ENCODE assay signal across 16 cellular contexts in the genomic region with DNA sequence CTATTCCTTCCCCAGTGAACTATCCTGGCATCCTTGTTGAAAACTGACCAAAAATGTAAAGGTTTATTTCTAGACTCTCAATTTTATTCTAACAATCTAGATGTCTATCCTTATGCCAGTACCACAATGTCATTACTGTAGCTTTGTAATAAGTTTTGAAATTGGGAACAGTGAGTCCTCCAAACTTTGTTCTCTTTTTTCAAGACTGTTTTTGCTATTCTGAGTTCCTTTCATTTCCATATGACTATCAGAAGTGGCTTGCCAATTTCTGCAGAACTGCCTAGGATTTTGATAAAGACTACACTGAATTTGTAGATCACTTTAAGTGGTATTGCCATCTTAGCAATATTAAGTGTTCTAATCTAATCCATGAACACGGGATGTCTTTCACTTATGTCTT. TPM values are rescaled to one million over a fixed set of nuclear protein-coding genes. Genes with fewer than 3 reads are reported as not detected.
DNase-seq lines count a peak whose midpoint lies in the region; ATAC-seq and TF ChIP-seq lines count a peak whose summit lies in the region.
"Had no signal": no experiment of that assay in that cellular context is flagged by ENCODE, and none has a peak within 500 bp of the region (broad histone marks: within the 10 kb centered on the region; RNA-seq: fewer than 3 reads in every experiment).

No MANE protein-coding gene starts in this region.

- TF ChIP-seq CTCF in natural killer cell (IDR thresholded peaks at IDR 0.05) (no peak), activated B cell treated with CpG ODN at 0.5 μM for 24 hours (IDR thresholded peaks at IDR 0.05) (no peak), osteoblast (IDR thresholded peaks at IDR 0.05; ENCODE audit: extremely low read depth, low read depth, low read length) (no peak), endodermal cell (conservative IDR thresholded peaks at IDR 0.05) (no peak)

- H3K4me3 ChIP-seq in osteoblast (ENCODE audit: insufficient read depth, low read length) (no peak overlapping the region), endodermal cell (ENCODE audit: low read length) (no peak overlapping the region)
- H3K4me3 ChIP-seq: Peyer's patch had no signal

- no peak overlapping the region for H2AFZ ChIP-seq in osteoblast (ENCODE audit: low read length)

- H3K9me3 ChIP-seq in osteoblast (ENCODE audit: low read depth, low read length): no peaks in the 10 kb centered on the region
- no peaks in the 10 kb centered on the region for H3K9me3 ChIP-seq in endodermal cell (ENCODE audit: control insufficient read depth, low read length)
- H3K9me3 ChIP-seq: Peyer's patch had no signal

- H3K4me1 ChIP-seq in osteoblast (ENCODE audit: insufficient read depth, low read length) (peaks cover 45% of the 10 kb centered on the region), endodermal cell (ENCODE audit: control insufficient read depth, insufficient read depth, low read length) (peaks cover 6% of the 10 kb centered on the region)

- no peak overlapping the region for H3K9ac ChIP-seq in endodermal cell (ENCODE audit: extremely low read depth, low read length, poor library complexity, severe bottlenecking)

- H3K27ac Mint-ChIP-seq in natural killer cell (peak overlapping the region; percentile 3 to 30), activated B cell treated with CpG ODN at 0.5 μM for 24 hours (peak overlapping the region; percentile 44), endodermal cell (no peak overlapping the region)
- H3K27ac Mint-ChIP-seq in natural killer cell treated with Interleukin-12 subunit alpha and Interleukin-12 subunit beta and Interleukin-15 and Interleukin-18, amount 100 ng/mL, for 72 hours: peak overlapping the region in 1 of 2 donors; percentile 53

- H3K36me3 ChIP-seq in osteoblast (ENCODE audit: insufficient read depth, low read length) (peaks cover 14% of the 10 kb centered on the region), endodermal cell (ENCODE audit: control insufficient read depth, insufficient read depth, low read length) (peaks cover 33% of the 10 kb centered on the region)

- peaks cover 14% of the 10 kb centered on the region for H3K36me3 Mint-ChIP-seq in natural killer cell
- H3K36me3 Mint-ChIP-seq in natural killer cell treated with Interleukin-12 subunit alpha and Interleukin-12 subunit beta and Interleukin-15 and Interleukin-18, amount 100 ng/mL, for 72 hours: peaks cover 10% of the 10 kb centered on the region
- peaks cover 29% of the 10 kb centered on the region for H3K36me3 Mint-ChIP-seq in activated B cell treated with CpG ODN at 0.5 μM for 24 hours (ENCODE audit: low read depth)
- peaks cover 15% of the 10 kb centered on the region for H3K36me3 Mint-ChIP-seq in endodermal cell (ENCODE audit: low read depth)

- H3K27me3 Mint-ChIP-seq in natural killer cell (ENCODE audit: low read depth in 2 of 2): no peaks in the 10 kb centered on the region
- H3K27me3 Mint-ChIP-seq in natural killer cell treated with Interleukin-12 subunit alpha and Interleukin-12 subunit beta and Interleukin-15 and Interleukin-18, amount 100 ng/mL, for 72 hours: no peaks in the 10 kb centered on the region
- no peaks in the 10 kb centered on the region for H3K27me3 Mint-ChIP-seq in activated B cell treated with CpG ODN at 0.5 μM for 24 hours
- no peaks in the 10 kb centered on the region for H3K27me3 Mint-ChIP-seq in endodermal cell (ENCODE audit: insufficient read depth)

- CTCF ChIA-PET in activated B cell treated with CpG ODN at 0.5 μM for 24 hours (lab: Charles Lee): interaction anchor here (2.0 kb wide), 1 partner anchor 35 kb away, joined by 9 read pairs; no protein-coding TSS in a partner anchor

- peaks cover 88% of the 10 kb centered on the region for H3K79me2 ChIP-seq in osteoblast (ENCODE audit: insufficient read depth, low read length)

- ATAC-seq in natural killer cell: no peak
- ATAC-seq in natural killer cell treated with Interleukin-12 subunit alpha and Interleukin-12 subunit beta and Interleukin-15 and Interleukin-18, amount 100 ng/mL, for 72 hours: no peak
- no peak for ATAC-seq in activated B cell treated with CpG ODN at 0.5 μM for 24 hours (ENCODE audit: low read depth)
- ATAC-seq: Right ventricle myocardium inferior had no signal

- H3K27ac ChIP-seq in osteoblast (ENCODE audit: low read depth, low read length) (no peak overlapping the region), endodermal cell (ENCODE audit: low read depth, low read length) (no peak overlapping the region)
- H3K27ac ChIP-seq: Peyer's patch had no signal

- intact Hi-C loops in natural killer cell (cut with micrococcal nuclease): no loop called here
- intact Hi-C loops in activated B cell treated with CpG ODN at 0.5 μM for 24 hours (cut with micrococcal nuclease): loop anchor here (1.0 to 5.0 kb wide), 2 partner anchors 9 to 33 kb away; partner anchors contain the start of gene STARD7

- no peaks in the 10 kb centered on the region for H3K27me3 ChIP-seq in osteoblast (ENCODE audit: insufficient read depth, low read length)
- no peaks in the 10 kb centered on the region for H3K27me3 ChIP-seq in endodermal cell (ENCODE audit: control insufficient read depth, insufficient read depth, low read length, poor library complexity, severe bottlenecking)
- H3K27me3 ChIP-seq: Peyer's patch had no signal

- POLR2A ChIA-PET in activated B cell treated with CpG ODN at 0.5 μM for 24 hours (lab: Charles Lee): interaction anchor here (1.0 to 2.0 kb wide), 2 partner anchors 10 to 35 kb away, joined by 4 to 11 read pairs; partner anchors contain the start of gene STARD7

- peaks cover 44 to 67% of the 10 kb centered on the region in 2 donors for H3K4me1 Mint-ChIP-seq in natural killer cell
- H3K4me1 Mint-ChIP-seq in natural killer cell treated with Interleukin-12 subunit alpha and Interleukin-12 subunit beta and Interleukin-15 and Interleukin-18, amount 100 ng/mL, for 72 hours (ENCODE audit: low read depth in 2 of 2): peaks cover 42 to 53% of the 10 kb centered on the region in 2 donors
- H3K4me1 Mint-ChIP-seq in activated B cell treated with CpG ODN at 0.5 μM for 24 hours: peaks cover 62% of the 10 kb centered on the region
- H3K4me1 Mint-ChIP-seq in endodermal cell: peaks cover 17% of the 10 kb centered on the region

- no peak overlapping the region for H3K4me2 ChIP-seq in osteoblast (ENCODE audit: insufficient read depth, low read length)

- H4K20me1 ChIP-seq in osteoblast (ENCODE audit: insufficient read depth, low read length): peaks cover 34% of the 10 kb centered on the region

- DNase-seq in NOMO-1 treated with DMSO at 0.1 percent for 48 hours (lab: John Stamatoyannopoulos, UW; ENCODE audit: unreplicated experiment) (peak; percentile 27), NOMO-1 treated with dmso at 0.1 percent for 144 hours (lab: John Stamatoyannopoulos, UW; ENCODE audit: unreplicated experiment) (no peak), natural killer cell (no peak), activated B cell treated with CpG ODN at 0.5 μM for 24 hours (no peak), OCI-M2 (lab: John Stamatoyannopoulos, UW; ENCODE audit: unreplicated experiment) (no peak), osteoblast (ENCODE audit: insufficient read length, low spot score, missing footprints) (no peak), endodermal cell (no peak)
- no peak for DNase-seq in natural killer cell treated with Interleukin-12 subunit alpha and Interleukin-12 subunit beta and Interleukin-15 and Interleukin-18, amount 100 ng/mL, for 72 hours (ENCODE audit: low spot score)
- DNase-seq: 8988T, KBM-7, NCI-H1048, NCI-H1436 treated with DMSO at 0.1 percent for 48 hours, NCI-H2029 treated with DMSO at 0.1 percent for 48 hours, NCI-H748 treated with DMSO at 0.1 percent for 48 hours, Peyer's patch had no signal

- H3K9me3 Mint-ChIP-seq in natural killer cell: no peaks in the 10 kb centered on the region
- H3K9me3 Mint-ChIP-seq in natural killer cell treated with Interleukin-12 subunit alpha and Interleukin-12 subunit beta and Interleukin-15 and Interleukin-18, amount 100 ng/mL, for 72 hours: no peaks in the 10 kb centered on the region
- H3K9me3 Mint-ChIP-seq in activated B cell treated with CpG ODN at 0.5 μM for 24 hours: no peaks in the 10 kb centered on the region
- no peaks in the 10 kb centered on the region for H3K9me3 Mint-ChIP-seq in endodermal cell

- 83 to 86% methylated on average over 1 of the region's 1 CpG for WGBS in endodermal cell (ENCODE audit: insufficient coverage in 1 of 2, insufficient read length in 1 of 2), 2 experiments

- H3K4me3 Mint-ChIP-seq in natural killer cell: no peak overlapping the region
- H3K4me3 Mint-ChIP-seq in natural killer cell treated with Interleukin-12 subunit alpha and Interleukin-12 subunit beta and Interleukin-15 and Interleukin-18, amount 100 ng/mL, for 72 hours: no peak overlapping the region
- no peak overlapping the region for H3K4me3 Mint-ChIP-seq in activated B cell treated with CpG ODN at 0.5 μM for 24 hours
- no peak overlapping the region for H3K4me3 Mint-ChIP-seq in endodermal cell

RNA-seq across cellular contexts. Expression of gene STARD7, which starts 9.7 kb away (rescaled TPM):
- 100 to 1,000 TPM in 1 of 3 donors, 10 to 100 TPM in 2; 62.6 to 106 (median 86.1) TPM for total RNA-seq in natural killer cell
- total RNA-seq in natural killer cell treated with Interleukin-12 subunit alpha and Interleukin-12 subunit beta and Interleukin-15 and Interleukin-18, amount 100 ng/mL, for 72 hours: 100 to 1,000 TPM; 153 to 206 TPM
- 148 and 158 TPM in 2 replicates for total RNA-seq in activated B cell treated with CpG ODN at 0.5 μM for 24 hours
- total RNA-seq in osteoblast: 139 and 163 TPM in 2 replicates
- total RNA-seq in endodermal cell: 100 to 1,000 TPM; 145 to 159 TPM
- polyA plus RNA-seq in endodermal cell (2013, experiment 1 of 2): 103 TPM
- polyA plus RNA-seq in endodermal cell (2013, experiment 2 of 2): 93.9 TPM

RNA-seq across cellular contexts. Expression of gene DUSP2, which starts 53.7 kb away (rescaled TPM):
- total RNA-seq in natural killer cell: 100 to 1,000 TPM; 300 to 564 (median 432) TPM
- total RNA-seq in natural killer cell treated with Interleukin-12 subunit alpha and Interleukin-12 subunit beta and Interleukin-15 and Interleukin-18, amount 100 ng/mL, for 72 hours: 10 to 100 TPM; 30.9 to 52.0 TPM
- total RNA-seq in activated B cell treated with CpG ODN at 0.5 μM for 24 hours: 118 and 122 TPM in 2 replicates
- 2.7 and 3.3 TPM in 2 replicates for total RNA-seq in osteoblast
- total RNA-seq in endodermal cell: 1 to 10 TPM; 1.6 to 2.2 TPM
- polyA plus RNA-seq in endodermal cell (2013, experiment 1 of 2): 0.82 TPM
- 0.66 TPM for polyA plus RNA-seq in endodermal cell (2013, experiment 2 of 2)
